ENCODE assay signal across 8 cellular contexts in genomic region chr6:43174263-43175112, GRCh38. TPM values are rescaled to one million over a fixed set of nuclear protein-coding genes. Genes with fewer than 3 reads are reported as not detected.
DNase-seq lines count a peak whose midpoint lies in the region; ATAC-seq and TF ChIP-seq lines count a peak whose summit lies in the region.

No MANE protein-coding gene starts in this region.

- H3K4me1 ChIP-seq in osteoblast (ENCODE audit: insufficient read depth, low read length): peaks cover 36% of the 10 kb centered on the region
- H3K4me1 ChIP-seq in thoracic aorta (ENCODE audit: control insufficient read depth in 1 of 2, low read depth in 2 of 2): peaks cover 20 to 48% of the 10 kb centered on the region in 2 donors

- peaks cover 39% of the 10 kb centered on the region for H3K4me1 Mint-ChIP-seq in activated naive CD8-positive, alpha-beta T cell treated with anti-CD3 and anti-CD28 coated beads, Interleukin-2, amount 10 ng/mL, durations not matched to agents 7 days and 5 days

- peak overlapping the region; percentile 96 for H3K4me2 ChIP-seq in osteoblast (ENCODE audit: insufficient read depth, low read length)

- no peaks in the 10 kb centered on the region for H3K9me3 ChIP-seq in osteoblast (ENCODE audit: low read depth, low read length)
- H3K9me3 ChIP-seq in thoracic aorta: no peaks in the 10 kb centered on the region

- H3K27me3 ChIP-seq in osteoblast (ENCODE audit: insufficient read depth, low read length): no peaks in the 10 kb centered on the region
- H3K27me3 ChIP-seq in thoracic aorta (replicated peaks; ENCODE audit: insufficient read depth): no peaks in the 10 kb centered on the region

- DNase-seq in GM10266 (ENCODE audit: extremely low spot score) (peak; percentile 99), NCI-H1092 treated with DMSO at 0.1 percent for 48 hours (lab: John Stamatoyannopoulos, UW) (peak; percentile 97), SKM-1 (lab: John Stamatoyannopoulos, UW; ENCODE audit: unreplicated experiment) (peak; percentile 71), head of caudate nucleus (peak; percentile 91 to 100 (median 98)), osteoblast (ENCODE audit: insufficient read length, low spot score, missing footprints) (peak; percentile 100), thoracic aorta (ENCODE audit: low spot score) (peak; percentile 98)
- DNase-seq in activated naive CD8-positive, alpha-beta T cell treated with anti-CD3 and anti-CD28 coated beads, Interleukin-2, amount 10 ng/mL, durations not matched to agents 7 days and 5 days: peak; percentile 86

- POLR2A ChIA-PET in activated naive CD8-positive, alpha-beta T cell treated with anti-CD3 and anti-CD28 coated beads, Interleukin-2, amount 10 ng/mL, durations not matched to agents 7 days and 5 days (lab: Charles Lee): interaction anchor here (0.6 to 4.3 kb wide), 11 partner anchors 8 to 392 kb away, joined by 3 to 22 read pairs (median 3); partner anchors contain the start of genes CUL9, KLC4, MRPL2 and PEX6

- H3K27ac ChIP-seq in osteoblast (ENCODE audit: low read depth, low read length): peak overlapping the region; percentile 92
- peak overlapping the region; percentile 98 to 99 for H3K27ac ChIP-seq in thoracic aorta

- H3K4me3 ChIP-seq in osteoblast (ENCODE audit: insufficient read depth, low read length): peak overlapping the region; percentile 86
- H3K4me3 ChIP-seq in thoracic aorta: peak overlapping the region; percentile 96

- H3K36me3 Mint-ChIP-seq in activated naive CD8-positive, alpha-beta T cell treated with anti-CD3 and anti-CD28 coated beads, Interleukin-2, amount 10 ng/mL, durations not matched to agents 7 days and 5 days: peaks cover 26% of the 10 kb centered on the region

- H3K27me3 Mint-ChIP-seq in activated naive CD8-positive, alpha-beta T cell treated with anti-CD3 and anti-CD28 coated beads, Interleukin-2, amount 10 ng/mL, durations not matched to agents 7 days and 5 days: peaks cover 5% of the 10 kb centered on the region

- peaks cover 41% of the 10 kb centered on the region for H3K36me3 ChIP-seq in osteoblast (ENCODE audit: insufficient read depth, low read length)
- peaks cover 32% of the 10 kb centered on the region for H3K36me3 ChIP-seq in thoracic aorta

- peak overlapping the region; percentile 88 for H2AFZ ChIP-seq in osteoblast (ENCODE audit: low read length)

- peaks cover 59% of the 10 kb centered on the region for H3K79me2 ChIP-seq in osteoblast (ENCODE audit: insufficient read depth, low read length)

- ATAC-seq in HG02623 (IDR thresholded peaks at IDR 0.05; ENCODE audit: unreplicated experiment) (peak; percentile 67), thoracic aorta (ENCODE audit: insufficient number of reproducible peaks, low FRiP score, low read depth) (peak; percentile 74)
- peak; percentile 69 for ATAC-seq in activated naive CD8-positive, alpha-beta T cell treated with anti-CD3 and anti-CD28 coated beads, Interleukin-2, amount 10 ng/mL, durations not matched to agents 7 days and 5 days (ENCODE audit: low read depth)

- H3K9me3 Mint-ChIP-seq in activated naive CD8-positive, alpha-beta T cell treated with anti-CD3 and anti-CD28 coated beads, Interleukin-2, amount 10 ng/mL, durations not matched to agents 7 days and 5 days: no peaks in the 10 kb centered on the region

- peaks cover 33% of the 10 kb centered on the region for H4K20me1 ChIP-seq in osteoblast (ENCODE audit: insufficient read depth, low read length)

- H3K4me3 Mint-ChIP-seq in activated naive CD8-positive, alpha-beta T cell treated with anti-CD3 and anti-CD28 coated beads, Interleukin-2, amount 10 ng/mL, durations not matched to agents 7 days and 5 days: peak overlapping the region; percentile 99

- peak overlapping the region; percentile 79 for H3K27ac Mint-ChIP-seq in activated naive CD8-positive, alpha-beta T cell treated with anti-CD3 and anti-CD28 coated beads, Interleukin-2, amount 10 ng/mL, durations not matched to agents 7 days and 5 days

- TF ChIP-seq CTCF in GM10266 (IDR thresholded peaks at IDR 0.05; ENCODE audit: control insufficient read depth, insufficient read depth, low read depth, missing control alignments): no peak
- peak; percentile 13 for TF ChIP-seq CTCF in osteoblast (IDR thresholded peaks at IDR 0.05; ENCODE audit: extremely low read depth, low read depth, low read length)
- peak; percentile 25 for TF ChIP-seq CTCF in thoracic aorta (IDR thresholded peaks at IDR 0.05)

- intact Hi-C loops in head of caudate nucleus (cut with DNase I): loop anchor here (5.0 kb wide), 1 partner anchor 73 kb away; no protein-coding TSS in a partner anchor

RNA-seq across cellular contexts. Expression of gene SRF, which starts 3.4 kb away (rescaled TPM):
- 10 to 100 TPM; 34.4 to 36.0 TPM for total RNA-seq in activated naive CD8-positive, alpha-beta T cell treated with anti-CD3 and anti-CD28 coated beads, Interleukin-2, amount 10 ng/mL, durations not matched to agents 7 days and 5 days
- total RNA-seq in osteoblast: 17.7 and 20.6 TPM in 2 replicates
- total RNA-seq in thoracic aorta: 10 to 100 TPM; 79.5 to 99.0 TPM

RNA-seq across cellular contexts. Expression of gene CUL9, which starts 7.5 kb away (rescaled TPM):
- total RNA-seq in activated naive CD8-positive, alpha-beta T cell treated with anti-CD3 and anti-CD28 coated beads, Interleukin-2, amount 10 ng/mL, durations not matched to agents 7 days and 5 days: 10 to 100 TPM; 75.1 to 80.8 TPM
- total RNA-seq in osteoblast (34.4 and 34.5 TPM in 2 replicates), thoracic aorta (10 to 100 TPM; 30.3 to 41.2 TPM)

RNA-seq across cellular contexts. Expression of gene DNPH1, which starts 54.8 kb away (rescaled TPM):
- total RNA-seq in activated naive CD8-positive, alpha-beta T cell treated with anti-CD3 and anti-CD28 coated beads, Interleukin-2, amount 10 ng/mL, durations not matched to agents 7 days and 5 days: 10 to 100 TPM; 42.2 to 43.7 TPM
- total RNA-seq in osteoblast: 32.9 and 33.3 TPM in 2 replicates
- 10 to 100 TPM; 16.7 to 54.7 TPM for total RNA-seq in thoracic aorta

Comparison
In these comparisons a context has a peak if more than half of its experiments do, and no peak if none do; other contexts are left out.
1. Peak in every context shown above with its lines: DNase-seq, ATAC-seq, H3K4me3 ChIP-seq and H3K27ac ChIP-seq.